ENCODE assay signal across 34 cellular contexts in genomic region chr2:156727867-156728266, GRCh38.
"Had no signal": no experiment of that assay in that cellular context is flagged by ENCODE, and none has a peak within 500 bp of the region (broad histone marks: within the 10 kb centered on the region; RNA-seq: fewer than 3 reads in every experiment).

No MANE protein-coding gene starts in this region.

- H3K36me3 Mint-ChIP-seq: activated CD4-positive, alpha-beta memory T cell treated with anti-CD3 and anti-CD28 coated beads for 36 hours; activated naive CD4-positive, alpha-beta T cell treated with anti-CD3 and anti-CD28 coated beads, Interleukin-2, amount 50 U/mL, for 72 hours; activated naive CD8-positive, alpha-beta T cell treated with anti-CD3 and anti-CD28 coated beads for 36 hours; T-cell had no signal

- H3K4me3 Mint-ChIP-seq: activated B cell treated with CpG ODN at 0.5 μM for 24 hours; activated CD4-positive, alpha-beta memory T cell treated with anti-CD3 and anti-CD28 coated beads for 36 hours; activated CD4-positive, alpha-beta T cell treated with anti-CD3 and anti-CD28 coated beads, Interleukin-2, amount 10 ng/mL, durations not matched to agents 24 days and 14 days; activated CD8-positive, alpha-beta T cell treated with anti-CD3 and anti-CD28 coated beads for 36 hours; activated naive CD4-positive, alpha-beta T cell treated with anti-CD3 and anti-CD28 coated beads for 36 hours; activated naive CD8-positive, alpha-beta T cell treated with anti-CD3 and anti-CD28 coated beads for 36 hours; activated T-cell treated with anti-CD3 and anti-CD28 coated beads, Interleukin-2, amount 50 U/mL, for 4 hours; activated T-cell treated with anti-CD3 and anti-CD28 coated beads, Interleukin-2, amount 50 U/mL, for 72 hours; activated T-helper 1 cell treated with anti-CD3 and anti-CD28 coated beads, Interleukin-12 subunit alpha, Interleukin-12 subunit beta, Interleukin-2, Interleukin-4 antibody, amounts not matched to agents 30 ng/mL and 10 ng/mL and 1 ng/mL, durations not matched to agents 14 hours and 24 hours and 36 hours; activated T-helper 17 cell treated with anti-CD3 and anti-CD28 coated beads, Interleukin-2, amount 50 U/mL, for 72 hours; T-cell; T-helper 2 cell treated with Interferon-gamma antibody and Interleukin-4, amounts not matched to agents 5 μg/mL and 100 μg/mL, for 36 hours had no signal

- DNase-seq: activated B cell treated with CpG ODN at 0.5 μM for 24 hours; activated CD4-positive, alpha-beta memory T cell treated with anti-CD3 and anti-CD28 coated beads for 36 hours; activated CD4-positive, alpha-beta T cell treated with anti-CD3 and anti-CD28 coated beads for 4 hours; activated CD4-positive, alpha-beta T cell treated with anti-CD3 and anti-CD28 coated beads, Interleukin-2, amount 10 ng/mL, durations not matched to agents 24 days and 14 days; activated CD4-positive, alpha-beta T cell treated with anti-CD3 and anti-CD28 coated beads, Interleukin-2, amount 50 U/mL, for 1 hour; activated CD4-positive, alpha-beta T cell treated with anti-CD3 and anti-CD28 coated beads, Interleukin-2, amount 50 U/mL, for 4 hours; activated CD4-positive, CD25-positive, alpha-beta regulatory T cell treated with anti-CD3 and anti-CD28 coated beads, Interleukin-2, amount 50 U/mL, for 72 hours; activated CD8-positive, alpha-beta memory T cell treated with anti-CD3 and anti-CD28 coated beads, Interleukin-2, amount 50 U/mL, for 4 hours; activated CD8-positive, alpha-beta T cell treated with anti-CD3 and anti-CD28 coated beads for 36 hours; activated effector memory CD4-positive, alpha-beta T cell treated with anti-CD3 and anti-CD28 coated beads, Interleukin-2, amount 50 U/mL, for 16 hours; activated gamma-delta T cell treated with Interleukin-2 at 50 U/mL for 16 hours; activated naive CD4-positive, alpha-beta T cell; activated naive CD4-positive, alpha-beta T cell treated with anti-CD3 and anti-CD28 coated beads for 36 hours; activated naive CD4-positive, alpha-beta T cell treated with anti-CD3 and anti-CD28 coated beads, Interleukin-2, amount 50 U/mL, for 16 hours; activated naive CD8-positive, alpha-beta T cell treated with anti-CD3 and anti-CD28 coated beads for 36 hours; activated T-cell treated with anti-CD3 and anti-CD28 coated beads for 4 hours; activated T-cell treated with anti-CD3 and anti-CD28 coated beads, Interleukin-2, amount 50 U/mL, for 1 hour; activated T-cell treated with anti-CD3 and anti-CD28 coated beads, Interleukin-2, amount 50 U/mL, for 4 hours; activated T-cell treated with anti-CD3 and anti-CD28 coated beads, Interleukin-2, amount 50 U/mL, for 72 hours; adrenal gland; amniotic stem cell; aorta; body of pancreas; brain microvascular endothelial cell; central memory CD4-positive, alpha-beta T cell; T-cell; T-helper 2 cell; T-helper 9 cell had no signal

- ATAC-seq: activated CD8-positive, alpha-beta T cell treated with anti-CD3 and anti-CD28 coated beads for 36 hours; activated naive CD4-positive, alpha-beta T cell treated with anti-CD3 and anti-CD28 coated beads, Interleukin-2, amount 50 U/mL, for 72 hours; activated T-cell treated with anti-CD3 and anti-CD28 coated beads, Interleukin-2, amount 50 U/mL, for 4 hours; activated T-cell treated with anti-CD3 and anti-CD28 coated beads, Interleukin-2, amount 50 U/mL, for 72 hours; activated T-helper 17 cell treated with anti-CD3 and anti-CD28 coated beads, Interleukin-2, amount 50 U/mL, for 72 hours; body of pancreas; T-cell had no signal

- H3K27me3 ChIP-seq: adrenal gland, body of pancreas, brain microvascular endothelial cell, breast epithelium had no signal

- H3K9me3 ChIP-seq: adrenal gland, body of pancreas, breast epithelium had no signal

- H3K9me3 Mint-ChIP-seq: activated B cell treated with CpG ODN at 0.5 μM for 24 hours; activated CD4-positive, alpha-beta memory T cell treated with anti-CD3 and anti-CD28 coated beads for 36 hours; activated CD4-positive, alpha-beta T cell treated with anti-CD3 and anti-CD28 coated beads, Interleukin-2, amount 10 ng/mL, durations not matched to agents 24 days and 14 days; activated CD8-positive, alpha-beta T cell treated with anti-CD3 and anti-CD28 coated beads for 36 hours; activated naive CD4-positive, alpha-beta T cell treated with anti-CD3 and anti-CD28 coated beads for 36 hours; activated naive CD4-positive, alpha-beta T cell treated with anti-CD3 and anti-CD28 coated beads, Interleukin-2, amount 50 U/mL, for 72 hours; activated naive CD8-positive, alpha-beta T cell treated with anti-CD3 and anti-CD28 coated beads for 36 hours; activated T-cell treated with anti-CD3 and anti-CD28 coated beads, Interleukin-2, amount 50 U/mL, for 4 hours; activated T-cell treated with anti-CD3 and anti-CD28 coated beads, Interleukin-2, amount 50 U/mL, for 72 hours; activated T-helper 1 cell treated with anti-CD3 and anti-CD28 coated beads, Interleukin-12 subunit alpha, Interleukin-12 subunit beta, Interleukin-2, Interleukin-4 antibody, amounts not matched to agents 30 ng/mL and 10 ng/mL and 1 ng/mL, durations not matched to agents 14 hours and 24 hours and 36 hours; activated T-helper 17 cell treated with anti-CD3 and anti-CD28 coated beads, Interleukin-2, amount 50 U/mL, for 72 hours; T-cell; T-helper 2 cell treated with Interferon-gamma antibody and Interleukin-4, amounts not matched to agents 5 μg/mL and 100 μg/mL, for 36 hours had no signal

- H3K4me1 ChIP-seq: adrenal gland, body of pancreas, breast epithelium had no signal

- H3K4me1 Mint-ChIP-seq: activated B cell treated with CpG ODN at 0.5 μM for 24 hours; activated CD4-positive, alpha-beta T cell treated with anti-CD3 and anti-CD28 coated beads, Interleukin-2, amount 10 ng/mL, durations not matched to agents 24 days and 14 days; activated naive CD8-positive, alpha-beta T cell treated with anti-CD3 and anti-CD28 coated beads for 36 hours; activated T-helper 17 cell treated with anti-CD3 and anti-CD28 coated beads, Interleukin-2, amount 50 U/mL, for 72 hours; T-cell had no signal

- H3K36me3 ChIP-seq: adrenal gland, brain microvascular endothelial cell, breast epithelium had no signal

- H3K27ac ChIP-seq: adrenal gland, body of pancreas, brain microvascular endothelial cell, breast epithelium, VCaP had no signal

- H3K4me3 ChIP-seq: adrenal gland, body of pancreas, breast epithelium had no signal

- H3K27ac Mint-ChIP-seq: activated B cell treated with CpG ODN at 0.5 μM for 24 hours; activated CD4-positive, alpha-beta memory T cell treated with anti-CD3 and anti-CD28 coated beads for 36 hours; activated CD4-positive, alpha-beta T cell treated with anti-CD3 and anti-CD28 coated beads, Interleukin-2, amount 10 ng/mL, durations not matched to agents 24 days and 14 days; activated CD8-positive, alpha-beta T cell treated with anti-CD3 and anti-CD28 coated beads for 36 hours; activated naive CD4-positive, alpha-beta T cell treated with anti-CD3 and anti-CD28 coated beads for 36 hours; activated naive CD4-positive, alpha-beta T cell treated with anti-CD3 and anti-CD28 coated beads, Interleukin-2, amount 50 U/mL, for 72 hours; activated naive CD8-positive, alpha-beta T cell treated with anti-CD3 and anti-CD28 coated beads for 36 hours; activated T-cell treated with anti-CD3 and anti-CD28 coated beads, Interleukin-2, amount 50 U/mL, for 72 hours; activated T-helper 1 cell treated with anti-CD3 and anti-CD28 coated beads, Interleukin-12 subunit alpha, Interleukin-12 subunit beta, Interleukin-2, Interleukin-4 antibody, amounts not matched to agents 30 ng/mL and 10 ng/mL and 1 ng/mL, durations not matched to agents 14 hours and 24 hours and 36 hours; activated T-helper 17 cell treated with anti-CD3 and anti-CD28 coated beads, Interleukin-2, amount 50 U/mL, for 72 hours; T-cell; T-helper 2 cell treated with Interferon-gamma antibody and Interleukin-4, amounts not matched to agents 5 μg/mL and 100 μg/mL, for 36 hours had no signal
